20 cellular contexts compared by ENCODE assay signal in the genomic region with DNA sequence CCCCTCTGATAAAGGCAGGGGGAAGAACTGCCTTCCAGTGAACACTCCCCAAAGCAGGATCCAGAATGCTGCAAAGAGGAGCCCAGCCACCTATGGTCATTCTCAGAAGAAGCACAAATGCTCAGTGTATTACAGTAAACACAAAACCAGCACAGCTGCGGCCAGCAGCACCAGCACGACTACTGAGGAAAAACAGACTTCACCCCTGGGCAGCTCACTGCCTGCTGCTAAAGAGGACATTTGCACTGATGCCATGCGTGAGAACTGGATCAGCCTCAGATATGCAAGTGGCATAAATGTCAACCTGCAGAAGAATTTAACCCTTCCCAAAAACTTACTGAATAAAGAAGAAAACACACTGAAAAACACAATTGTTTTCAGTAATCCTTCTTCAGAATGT.
"Had no signal": no experiment of that assay in that cellular context is flagged by ENCODE, and none has a peak within 500 bp of the region (broad histone marks: within the 10 kb centered on the region; RNA-seq: fewer than 3 reads in every experiment).

No MANE protein-coding gene starts in this region.

- H3K9me3 ChIP-seq: left lung, ovary, thoracic aorta had no signal

- H3K36me3 ChIP-seq: ovary, WERI-Rb-1 had no signal

- ATAC-seq: effector memory CD8-positive, alpha-beta T cell; left lung; T-helper 17 cell had no signal

- H3K27me3 ChIP-seq: left lung, ovary had no signal

- H3K27ac Mint-ChIP-seq: activated CD4-positive, alpha-beta memory T cell treated with anti-CD3 and anti-CD28 coated beads, Interleukin-2, amount 10 ng/mL, durations not matched to agents 7 days and 5 days; activated CD4-positive, alpha-beta T cell treated with anti-CD3 and anti-CD28 coated beads, Interleukin-2, amount 10 ng/mL, durations not matched to agents 7 days and 5 days; activated T-helper 2 cell treated with anti-CD3 and anti-CD28 coated beads, Interferon-gamma antibody, Interleukin-2, Interleukin-4, amounts not matched to agents 10 μg/mL and 5 μg/mL and 100 μg/mL, durations not matched to agents 14 hours and 24 hours and 36 hours; nephron progenitor cell; progenitor cell of endocrine pancreas had no signal

- DNase-seq: activated CD4-positive, alpha-beta memory T cell treated with anti-CD3 and anti-CD28 coated beads, Interleukin-2, amount 10 ng/mL, durations not matched to agents 7 days and 5 days; activated CD4-positive, alpha-beta T cell treated with anti-CD3 and anti-CD28 coated beads, Interleukin-2, amount 10 ng/mL, durations not matched to agents 7 days and 5 days; activated CD8-positive, alpha-beta memory T cell treated with anti-CD3 and anti-CD28 coated beads, Interleukin-2, amount 50 U/mL, for 48 hours; caudate nucleus; cortex of kidney; effector memory CD8-positive, alpha-beta T cell; kidney glomerular epithelial cell; left lung; naive B cell; nephron progenitor cell; ovary; stimulated activated naive CD4-positive, alpha-beta T cell; T-helper 17 cell; T1000; trophoblast cell; WERI-Rb-1 had no signal

- H3K27me3 Mint-ChIP-seq: activated CD4-positive, alpha-beta memory T cell treated with anti-CD3 and anti-CD28 coated beads, Interleukin-2, amount 10 ng/mL, durations not matched to agents 7 days and 5 days; activated CD4-positive, alpha-beta T cell treated with anti-CD3 and anti-CD28 coated beads, Interleukin-2, amount 10 ng/mL, durations not matched to agents 7 days and 5 days; activated naive CD4-positive, alpha-beta T cell treated with anti-CD3 and anti-CD28 coated beads, Interleukin-2, amount 50 U/mL, for 24 hours; effector memory CD8-positive, alpha-beta T cell; naive B cell; progenitor cell of endocrine pancreas; T-helper 17 cell had no signal

- H3K4me1 ChIP-seq: left lung had no signal

- H3K9me3 Mint-ChIP-seq: activated CD4-positive, alpha-beta memory T cell treated with anti-CD3 and anti-CD28 coated beads, Interleukin-2, amount 10 ng/mL, durations not matched to agents 7 days and 5 days; activated CD4-positive, alpha-beta T cell treated with anti-CD3 and anti-CD28 coated beads, Interleukin-2, amount 10 ng/mL, durations not matched to agents 7 days and 5 days; activated naive CD4-positive, alpha-beta T cell treated with anti-CD3 and anti-CD28 coated beads, Interleukin-2, amount 50 U/mL, for 24 hours; activated T-helper 2 cell treated with anti-CD3 and anti-CD28 coated beads, Interferon-gamma antibody, Interleukin-2, Interleukin-4, amounts not matched to agents 10 μg/mL and 5 μg/mL and 100 μg/mL, durations not matched to agents 14 hours and 24 hours and 36 hours; effector memory CD8-positive, alpha-beta T cell; nephron progenitor cell had no signal

- H3K4me3 Mint-ChIP-seq: activated CD4-positive, alpha-beta memory T cell treated with anti-CD3 and anti-CD28 coated beads, Interleukin-2, amount 10 ng/mL, durations not matched to agents 7 days and 5 days; activated CD4-positive, alpha-beta T cell treated with anti-CD3 and anti-CD28 coated beads, Interleukin-2, amount 10 ng/mL, durations not matched to agents 7 days and 5 days; activated naive CD4-positive, alpha-beta T cell treated with anti-CD3 and anti-CD28 coated beads, Interleukin-2, amount 50 U/mL, for 24 hours; effector memory CD8-positive, alpha-beta T cell; naive B cell; nephron progenitor cell; T-helper 17 cell had no signal

- H3K4me3 ChIP-seq: left lung, ovary, thoracic aorta had no signal

- H3K27ac ChIP-seq: left lung, ovary, thoracic aorta, WERI-Rb-1 had no signal
